In genomic region chr17:78127888-78128615, GRCh38 we compare ENCODE assay signal across 8 cellular contexts. TPM values are rescaled to one million over a fixed set of nuclear protein-coding genes. Genes with fewer than 3 reads are reported as not detected.
DNase-seq lines count a peak whose midpoint lies in the region; ATAC-seq and TF ChIP-seq lines count a peak whose summit lies in the region.

No MANE protein-coding gene starts in this region.

- H3K36me3 ChIP-seq in OCI-LY1 (ENCODE audit: insufficient read depth, low read length) = peaks cover 11% of the 10 kb centered on the region
- no peaks in the 10 kb centered on the region for H3K36me3 ChIP-seq in thoracic aorta

- peak overlapping the region; percentile 80 for H3K9ac ChIP-seq in OCI-LY1 (ENCODE audit: low read length)

- no peaks in the 10 kb centered on the region for H3K27me3 ChIP-seq in OCI-LY1 (ENCODE audit: insufficient read depth, low read length)
- H3K27me3 ChIP-seq in thoracic aorta (replicated peaks; ENCODE audit: insufficient read depth) = no peaks in the 10 kb centered on the region

- peak overlapping the region; percentile 60 for H3K4me2 ChIP-seq in OCI-LY1 (ENCODE audit: low read length)

- H3K27ac ChIP-seq in OCI-LY1 (ENCODE audit: low read depth, low read length, poor library complexity, severe bottlenecking) = peak overlapping the region; percentile 88
- peak overlapping the region; percentile 98 for H3K27ac ChIP-seq in caudate nucleus (ENCODE audit: low read depth, low read length)
- peak overlapping the region in 1 of 2 donors; percentile 57 for H3K27ac ChIP-seq in thoracic aorta

- H3K4me1 ChIP-seq in OCI-LY1 (ENCODE audit: insufficient read depth, low read length, severe bottlenecking) (peaks cover 82% of the 10 kb centered on the region), thoracic aorta (ENCODE audit: control insufficient read depth in 1 of 2, low read depth in 2 of 2) (peaks cover 19 to 50% of the 10 kb centered on the region in 2 donors)

- H3K9me2 ChIP-seq in OCI-LY1 (ENCODE audit: low read depth, low read length) = no peaks in the 10 kb centered on the region

- ATAC-seq in left lobe of liver = peak; percentile 35
- ATAC-seq in thoracic aorta (ENCODE audit: insufficient number of reproducible peaks, low FRiP score, low read depth) = no peak
- ATAC-seq in GM18520 (IDR thresholded peaks at IDR 0.05; ENCODE audit: unreplicated experiment) = no peak
- no peak for ATAC-seq in HG02938 (IDR thresholded peaks at IDR 0.05; ENCODE audit: unreplicated experiment)
- no peak for ATAC-seq in HG03039 (IDR thresholded peaks at IDR 0.05; ENCODE audit: unreplicated experiment)

- DNase-seq in caudate nucleus (lab: John Stamatoyannopoulos, UW) = peak in 19 of 61 donors; percentile 35 to 79 (median 56)
- no peak for DNase-seq in left lobe of liver (ENCODE audit: low spot score)
- no peak for DNase-seq in thoracic aorta (ENCODE audit: low spot score)

- H3K9me3 ChIP-seq in OCI-LY1 (ENCODE audit: low read length) = no peaks in the 10 kb centered on the region
- no peaks in the 10 kb centered on the region for H3K9me3 ChIP-seq in thoracic aorta

- no peaks in the 10 kb centered on the region for H3K79me2 ChIP-seq in OCI-LY1 (ENCODE audit: insufficient read depth, low read length)

- H3K4me3 ChIP-seq in GM12875 (ENCODE audit: low read depth, low read length) = peak overlapping the region; percentile 75
- peak overlapping the region; percentile 74 for H3K4me3 ChIP-seq in OCI-LY1 (ENCODE audit: low read depth, low read length, poor library complexity, severe bottlenecking)
- peak overlapping the region; percentile 79 for H3K4me3 ChIP-seq in thoracic aorta

- H4K20me1 ChIP-seq in OCI-LY1 (ENCODE audit: insufficient read depth, low read length) = no peaks in the 10 kb centered on the region

- H2AFZ ChIP-seq in OCI-LY1 (ENCODE audit: low read length) = no peak overlapping the region

- TF ChIP-seq CTCF in GM12875 (IDR thresholded peaks at IDR 0.05; ENCODE audit: borderline replicate concordance, insufficient read depth, low read depth, low read length) = no peak
- TF ChIP-seq CTCF in OCI-LY1 (IDR thresholded peaks at IDR 0.05; ENCODE audit: low read length) = no peak
- TF ChIP-seq CTCF in thoracic aorta (IDR thresholded peaks at IDR 0.05) = no peak

- H3F3A ChIP-seq in OCI-LY1 (ENCODE audit: insufficient read depth, low read length) = no peaks in the 10 kb centered on the region

RNA-seq across cellular contexts. Expression of gene TMC6, which starts 0.5 kb away (rescaled TPM):
- 14.6 TPM for total RNA-seq in left lobe of liver
- 10 to 100 TPM; 22.6 to 44.3 TPM for total RNA-seq in thoracic aorta

RNA-seq across cellular contexts. Expression of gene TMC8, which starts 2.5 kb away (rescaled TPM):
- total RNA-seq in left lobe of liver (3.9 TPM), thoracic aorta (1 to 10 TPM; 5.6 to 9.3 TPM)

RNA-seq across cellular contexts. Expression of gene C17orf99, which starts 18.1 kb away (rescaled TPM):
- total RNA-seq in left lobe of liver = not detected
- total RNA-seq in thoracic aorta = not detected

RNA-seq across cellular contexts. Expression of gene SYNGR2, which starts 40.3 kb away (rescaled TPM):
- total RNA-seq in left lobe of liver (44.1 TPM), thoracic aorta (100 to 1,000 TPM in 1 of 2 donors, 10 to 100 TPM in 1; 61.7 to 100 TPM)

RNA-seq across cellular contexts. Expression of gene TK1, which starts 58.8 kb away (rescaled TPM):
- 2.6 TPM for total RNA-seq in left lobe of liver
- 1 to 10 TPM; 3.3 to 3.5 TPM for total RNA-seq in thoracic aorta
